6 cellular contexts compared by ENCODE assay signal in genomic region chr3:195950164-195950563, GRCh38. TPM values are rescaled to one million over a fixed set of nuclear protein-coding genes. Genes with fewer than 3 reads are reported as not detected.
DNase-seq lines count a peak whose midpoint lies in the region; ATAC-seq and TF ChIP-seq lines count a peak whose summit lies in the region.
"Not testable (repeated sequence)": the region's sequence is repeated elsewhere in the genome, so short reads cannot be mapped to it uniquely, and the experiment has no call there.

No MANE protein-coding gene starts in this region.

- H3K4me1 ChIP-seq in mammary epithelial cell (ENCODE audit: insufficient read depth, low read length): not testable (repeated sequence)

- H3K79me2 ChIP-seq in mammary epithelial cell (ENCODE audit: insufficient read depth, low read length): not testable (repeated sequence)

- not testable (repeated sequence) for H3K4me2 ChIP-seq in mammary epithelial cell (ENCODE audit: insufficient read depth, low read depth, low read length)

- dilution Hi-C loops in mammary epithelial cell (cut with HindIII; ENCODE audit: low sequenced_read_pairs): not testable (repeated sequence)

- H3K36me3 ChIP-seq in mammary epithelial cell (ENCODE audit: insufficient read depth, low read length): not testable (repeated sequence)

- CTCF ChIA-PET in T-cell (lab: Charles Lee); mammary epithelial cell (lab: Charles Lee; ENCODE audit: low non-redundant PET): not testable (repeated sequence)

- POLR2A ChIA-PET in T-cell (lab: Charles Lee): not testable (repeated sequence)

- not testable (repeated sequence) for H3K9me3 Mint-ChIP-seq in T-cell; activated T-helper 17 cell treated with anti-CD3 and anti-CD28 coated beads, Interleukin-2, amount 50 U/mL, for 72 hours

- H3K27ac ChIP-seq in mammary epithelial cell (ENCODE audit: insufficient read depth, low read depth, low read length): not testable (repeated sequence)

- 41% methylated on average over 4 of the region's 4 CpGs for WGBS in mammary epithelial cell (ENCODE audit: low coverage, missing lambda C conversion rate)

- intact Hi-C loops in mammary epithelial cell (cut with micrococcal nuclease); posterior vena cava (cut with DNase I): not testable (repeated sequence)

- H3K9me3 ChIP-seq in mammary epithelial cell (replicated peaks; ENCODE audit: insufficient read depth, low read length): not testable (repeated sequence)

- in situ Hi-C loops in mammary epithelial cell (cut with MboI; ENCODE audit: low sequenced_read_pairs in 2 of 2): loop anchor here in 1 of 2 donors (25.0 kb wide), 1 partner anchor 263 kb away; no protein-coding TSS in a partner anchor

- not testable (repeated sequence) for H3K4me3 Mint-ChIP-seq in T-cell
- H3K4me3 Mint-ChIP-seq in activated T-helper 17 cell treated with anti-CD3 and anti-CD28 coated beads, Interleukin-2, amount 50 U/mL, for 72 hours: peak overlapping the region; percentile 43

- DNase-seq in T-cell: not testable (repeated sequence)
- peak; percentile 39 for DNase-seq in activated CD8-positive, alpha-beta memory T cell treated with anti-CD3 and anti-CD28 coated beads, Interleukin-2, amount 50 U/mL, for 48 hours
- DNase-seq in mammary epithelial cell (peak; percentile 6), mesenteric fat pad (ENCODE audit: low spot score) (peak; percentile 47), posterior vena cava (ENCODE audit: low spot score) (peak; percentile 15)

- H3K27me3 Mint-ChIP-seq in T-cell; activated T-helper 17 cell treated with anti-CD3 and anti-CD28 coated beads, Interleukin-2, amount 50 U/mL, for 72 hours: not testable (repeated sequence)

- peak overlapping the region; percentile 13 to 55 for H3K27ac Mint-ChIP-seq in T-cell
- H3K27ac Mint-ChIP-seq in activated T-helper 17 cell treated with anti-CD3 and anti-CD28 coated beads, Interleukin-2, amount 50 U/mL, for 72 hours: not testable (repeated sequence)

- ATAC-seq in T-cell (replicated peaks in 1 of 4); activated T-helper 17 cell treated with anti-CD3 and anti-CD28 coated beads, Interleukin-2, amount 50 U/mL, for 72 hours (replicated peaks): not testable (repeated sequence)

- peaks cover 17 to 22% (median 21%) of the 10 kb centered on the region in 3 donors for H3K4me1 Mint-ChIP-seq in T-cell
- not testable (repeated sequence) for H3K4me1 Mint-ChIP-seq in activated T-helper 17 cell treated with anti-CD3 and anti-CD28 coated beads, Interleukin-2, amount 50 U/mL, for 72 hours

- TF ChIP-seq CTCF in mammary epithelial cell (conservative IDR thresholded peaks at IDR 0.05 in 1 of 2, IDR thresholded peaks at IDR 0.05 in 1 of 2; ENCODE audit: extremely low read depth in 1 of 2, insufficient read depth in 1 of 2, low read depth in 1 of 2, low read length in 2 of 2): not testable (repeated sequence)

- not testable (repeated sequence) for H3K9ac ChIP-seq in mammary epithelial cell (ENCODE audit: insufficient read depth, low read length)

- H3K27me3 ChIP-seq in mammary epithelial cell (ENCODE audit: insufficient read depth, low read length): not testable (repeated sequence)

- not testable (repeated sequence) for H4K20me1 ChIP-seq in mammary epithelial cell (ENCODE audit: insufficient read depth, low read length)

- not testable (repeated sequence) for H3K36me3 Mint-ChIP-seq in T-cell
- H3K36me3 Mint-ChIP-seq in activated T-helper 17 cell treated with anti-CD3 and anti-CD28 coated beads, Interleukin-2, amount 50 U/mL, for 72 hours (ENCODE audit: low read depth): peaks cover 23% of the 10 kb centered on the region

- not testable (repeated sequence) for H2AFZ ChIP-seq in mammary epithelial cell (ENCODE audit: low read depth, low read length)

- BruUV-seq in mammary epithelial cell (replicated peaks; lab: Mats Ljungman, UMichigan): not testable (repeated sequence)

- not testable (repeated sequence) for H3K4me3 ChIP-seq in mammary epithelial cell (replicated peaks in 1 of 3; ENCODE audit: insufficient read depth in 1 of 3, low read depth in 2 of 3, low read length in 3 of 3)

RNA-seq across cellular contexts. Expression of gene TNK2, which starts 41.8 kb away (rescaled TPM):
- total RNA-seq in T-cell (100 to 1,000 TPM; 159 to 198 (median 181) TPM), mammary epithelial cell (100 to 1,000 TPM in 1 of 2 donors, 10 to 100 TPM in 1; 20.5 to 107 TPM), mesenteric fat pad (40.5 TPM), posterior vena cava (10 to 100 TPM; 24.3 to 34.1 TPM)
- 10 to 100 TPM; 56.5 to 67.7 TPM for total RNA-seq in activated T-helper 17 cell treated with anti-CD3 and anti-CD28 coated beads, Interleukin-2, amount 50 U/mL, for 72 hours
- 24.2 TPM for polyA plus RNA-seq in mammary epithelial cell
- polyA minus RNA-seq in mammary epithelial cell: 44.0 TPM
